In the genomic region with DNA sequence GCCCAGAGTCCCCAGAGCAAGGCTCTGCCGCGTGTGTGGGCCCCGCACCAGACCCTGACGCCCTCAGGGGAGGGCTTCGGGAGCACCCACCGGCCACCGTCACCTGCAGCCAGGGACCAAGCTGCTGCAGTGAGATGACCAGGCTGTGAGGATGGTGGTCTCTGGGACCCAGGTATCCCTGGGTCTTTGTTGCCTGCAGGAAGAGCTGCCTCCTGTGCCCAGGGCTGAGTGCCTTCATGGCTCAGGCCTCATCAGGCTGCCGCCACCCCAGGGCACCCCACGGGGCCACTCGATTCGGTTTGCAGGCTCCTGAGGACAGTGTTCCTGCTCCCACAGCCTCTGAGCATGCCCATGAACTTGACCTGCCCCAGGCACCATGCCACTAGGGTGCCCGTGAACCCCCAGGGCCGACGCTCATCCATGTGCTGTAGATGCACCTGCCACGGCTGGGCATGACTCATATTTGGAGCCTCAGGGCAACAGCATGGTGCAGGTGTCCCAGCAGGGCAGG, we compare ENCODE assay signal across 19 cellular contexts.
DNase-seq lines count a peak whose midpoint lies in the region; ATAC-seq and TF ChIP-seq lines count a peak whose summit lies in the region.
"Had no signal": no experiment of that assay in that cellular context is flagged by ENCODE, and none has a peak within 500 bp of the region (broad histone marks: within the 10 kb centered on the region; RNA-seq: fewer than 3 reads in every experiment).

No MANE protein-coding gene starts in this region.

- ATAC-seq in activated CD4-positive, alpha-beta T cell treated with anti-CD3 and anti-CD28 coated beads for 36 hours = no peak
- ATAC-seq in naive B cell (ENCODE audit: low read depth in 2 of 2) = no peak
- no peak for ATAC-seq in right lobe of liver
- ATAC-seq in HG03039 (IDR thresholded peaks at IDR 0.05; ENCODE audit: unreplicated experiment) = no peak
- ATAC-seq: A549, K562, Panc1, sciatic nerve had no signal

- H3K4me3 ChIP-seq in GM12865 (ENCODE audit: low read depth, low read length) (peak overlapping the region; percentile 51), right lobe of liver (no peak overlapping the region)
- H3K4me3 ChIP-seq: A549, K562, lung had no signal

- no peaks in the 10 kb centered on the region for H3K27me3 ChIP-seq in right lobe of liver

- no peak overlapping the region for H3K27ac ChIP-seq in right lobe of liver
- H3K27ac ChIP-seq: A549, neutrophil had no signal

- TF ChIP-seq CTCF in GM12865 (IDR thresholded peaks at IDR 0.05; ENCODE audit: insufficient read depth, low read depth, low read length, missing control alignments) (no peak), right lobe of liver (IDR thresholded peaks at IDR 0.05) (no peak)

- H3K4me1 Mint-ChIP-seq in activated CD4-positive, alpha-beta T cell treated with anti-CD3 and anti-CD28 coated beads for 36 hours = peaks cover 63% of the 10 kb centered on the region
- peaks cover 67% of the 10 kb centered on the region for H3K4me1 Mint-ChIP-seq in activated CD4-positive, alpha-beta memory T cell treated with anti-CD3 and anti-CD28 coated beads for 36 hours (ENCODE audit: low read depth)
- H3K4me1 Mint-ChIP-seq in naive B cell = peaks cover 58 to 70% (median 68%) of the 10 kb centered on the region in 3 donors

- H3K9me3 ChIP-seq in right lobe of liver = no peaks in the 10 kb centered on the region
- H3K9me3 ChIP-seq: A549, neutrophil had no signal

- peaks cover 5% of the 10 kb centered on the region for H3K36me3 Mint-ChIP-seq in activated CD4-positive, alpha-beta T cell treated with anti-CD3 and anti-CD28 coated beads for 36 hours (ENCODE audit: low read depth)
- H3K36me3 Mint-ChIP-seq in activated CD4-positive, alpha-beta memory T cell treated with anti-CD3 and anti-CD28 coated beads for 36 hours = peaks cover 5% of the 10 kb centered on the region
- H3K36me3 Mint-ChIP-seq in naive B cell = no peaks in the 10 kb centered on the region

- H3K27ac Mint-ChIP-seq in activated CD4-positive, alpha-beta T cell treated with anti-CD3 and anti-CD28 coated beads for 36 hours = peak overlapping the region; percentile 91
- peak overlapping the region; percentile 92 for H3K27ac Mint-ChIP-seq in activated CD4-positive, alpha-beta memory T cell treated with anti-CD3 and anti-CD28 coated beads for 36 hours
- H3K27ac Mint-ChIP-seq in naive B cell = peak overlapping the region in 5 of 6 donors; percentile 51 to 100 (median 98)

- POLR2A ChIA-PET in activated CD4-positive, alpha-beta T cell treated with anti-CD3 and anti-CD28 coated beads for 36 hours (lab: Charles Lee) = interaction anchor here (0.6 kb wide), 1 partner anchor 9 kb away, joined by 4 read pairs; no protein-coding TSS in a partner anchor
- POLR2A ChIA-PET in activated CD4-positive, alpha-beta memory T cell treated with anti-CD3 and anti-CD28 coated beads for 36 hours (lab: Charles Lee) = interaction anchor here (1.0 kb wide), 1 partner anchor 11 kb away, joined by 3 read pairs; no protein-coding TSS in a partner anchor

- H3K4me3 Mint-ChIP-seq in activated CD4-positive, alpha-beta T cell treated with anti-CD3 and anti-CD28 coated beads for 36 hours = peak overlapping the region; percentile 34
- no peak overlapping the region for H3K4me3 Mint-ChIP-seq in activated CD4-positive, alpha-beta memory T cell treated with anti-CD3 and anti-CD28 coated beads for 36 hours
- peak overlapping the region in 3 of 8 donors; percentile 69 to 85 (median 78) for H3K4me3 Mint-ChIP-seq in naive B cell

- TF ChIP-seq POLR2A in right lobe of liver (IDR thresholded peaks at IDR 0.05) = no peak

- DNase-seq in activated CD4-positive, alpha-beta T cell treated with anti-CD3 and anti-CD28 coated beads for 36 hours = peak; percentile 38
- DNase-seq in activated CD4-positive, alpha-beta T cell treated with anti-CD3 and anti-CD28 coated beads, Interleukin-2, amount 50 U/mL, for 48 hours = no peak
- DNase-seq in GM12865 (ENCODE audit: low read depth) (peak; percentile 18), naive B cell (no peak), NCI-H187 treated with DMSO at 0.1 percent for 48 hours (lab: John Stamatoyannopoulos, UW) (no peak), right lobe of liver (no peak)
- DNase-seq in activated CD4-positive, alpha-beta memory T cell treated with anti-CD3 and anti-CD28 coated beads for 36 hours = peak; percentile 31
- DNase-seq: activated gamma-delta T cell treated with Interleukin-2 at 50 U/mL for 16 hours; foreskin melanocyte; NCI-H1694; NCI-H524; stimulated activated CD4-positive, alpha-beta T cell treated with anti-CD3 and anti-CD28 coated beads, Interleukin-4, amount 100 ng/mL, for 4 hours had no signal

- CTCF ChIA-PET in activated CD4-positive, alpha-beta T cell treated with anti-CD3 and anti-CD28 coated beads for 36 hours (lab: Charles Lee) = interaction anchor here (0.6 kb wide), 1 partner anchor 42 kb away, joined by 3 read pairs; no protein-coding TSS in a partner anchor
- CTCF ChIA-PET in activated CD4-positive, alpha-beta memory T cell treated with anti-CD3 and anti-CD28 coated beads for 36 hours (lab: Charles Lee) = interaction anchor here (9.5 kb wide), 1 partner anchor 58 kb away, joined by 86 read pairs; no protein-coding TSS in a partner anchor

- intact Hi-C loops in activated CD4-positive, alpha-beta T cell treated with anti-CD3 and anti-CD28 coated beads for 36 hours (cut with DNase I, micrococcal nuclease) = loop anchor here (5.0 to 10.0 kb wide), 4 partner anchors 182 to 622 kb away; a partner anchor contains a TSS
- intact Hi-C loops in activated CD4-positive, alpha-beta memory T cell treated with anti-CD3 and anti-CD28 coated beads for 36 hours (cut with micrococcal nuclease) = loop anchor here (2.0 to 5.0 kb wide), 2 partner anchors 240 to 324 kb away; no protein-coding TSS in a partner anchor
- intact Hi-C loops in right lobe of liver (cut with DNase I) = no loop called here

- no peaks in the 10 kb centered on the region for H3K4me1 ChIP-seq in right lobe of liver
- H3K4me1 ChIP-seq: A549 had no signal

- no peaks in the 10 kb centered on the region for H3K9me3 Mint-ChIP-seq in activated CD4-positive, alpha-beta T cell treated with anti-CD3 and anti-CD28 coated beads for 36 hours (ENCODE audit: low read depth)
- no peaks in the 10 kb centered on the region for H3K9me3 Mint-ChIP-seq in activated CD4-positive, alpha-beta memory T cell treated with anti-CD3 and anti-CD28 coated beads for 36 hours
- no peaks in the 10 kb centered on the region for H3K9me3 Mint-ChIP-seq in naive B cell

- 53% methylated on average over 3 of the region's 15 CpGs for WGBS in right lobe of liver (ENCODE audit: insufficient coverage, low coverage, low lambda C conversion rate, missing lambda C conversion rate)

- no peaks in the 10 kb centered on the region for H3K27me3 Mint-ChIP-seq in activated CD4-positive, alpha-beta T cell treated with anti-CD3 and anti-CD28 coated beads for 36 hours
- H3K27me3 Mint-ChIP-seq in activated CD4-positive, alpha-beta memory T cell treated with anti-CD3 and anti-CD28 coated beads for 36 hours = no peaks in the 10 kb centered on the region
- no peaks in the 10 kb centered on the region for H3K27me3 Mint-ChIP-seq in naive B cell

- H3K36me3 ChIP-seq in right lobe of liver = no peaks in the 10 kb centered on the region

Comparison
In these comparisons a context has a peak if more than half of its experiments do, and no peak if none do; other contexts are left out.
1. DNase-seq: peak in activated CD4-positive, alpha-beta T cell treated with anti-CD3 and anti-CD28 coated beads for 36 hours (single experiment), GM12865 (single experiment) and activated CD4-positive, alpha-beta memory T cell treated with anti-CD3 and anti-CD28 coated beads for 36 hours (single experiment); none in activated CD4-positive, alpha-beta T cell treated with anti-CD3 and anti-CD28 coated beads, Interleukin-2, amount 50 U/mL, for 48 hours (0 of 2), naive B cell (single experiment), NCI-H187 treated with DMSO at 0.1 percent for 48 hours (single experiment) and right lobe of liver (0 of 3).
2. intact Hi-C loops: an anchor here in activated CD4-positive, alpha-beta T cell treated with anti-CD3 and anti-CD28 coated beads for 36 hours (5.0 to 10.0 kb wide) and activated CD4-positive, alpha-beta memory T cell treated with anti-CD3 and anti-CD28 coated beads for 36 hours (2.0 to 5.0 kb wide); none called in right lobe of liver.
3. Peak in every context shown above with its lines, with median percentiles within 50 percentile points of each other: H3K27ac Mint-ChIP-seq.